ENCODE assay signal across 11 cellular contexts in genomic region chr6:113565306-113565705, GRCh38.
A peak's percentile ranks its signal among the peaks of the same experiment; 100 is the strongest.
DNase-seq lines count a peak whose midpoint lies in the region; ATAC-seq and TF ChIP-seq lines count a peak whose summit lies in the region.
"Had no signal": no experiment of that assay in that cellular context is flagged by ENCODE, and none has a peak within 500 bp of the region (broad histone marks: within the 10 kb centered on the region; RNA-seq: fewer than 3 reads in every experiment).

No MANE protein-coding gene starts in this region.

- H3K4me1 ChIP-seq in mammary epithelial cell (ENCODE audit: insufficient read depth, low read length) (peaks cover 19% of the 10 kb centered on the region), stomach (peaks cover 0 to 15% (median 3%) of the 10 kb centered on the region in 4 donors)

- TF ChIP-seq EP300 in stomach (IDR thresholded peaks at IDR 0.05), result no peak

- peak overlapping the region; percentile 87 for H3K27ac Mint-ChIP-seq in HFFc6

- H3K9me3 ChIP-seq in mammary epithelial cell (replicated peaks; ENCODE audit: insufficient read depth, low read length) (no peaks in the 10 kb centered on the region), stomach (no peaks in the 10 kb centered on the region)
- H3K9me3 ChIP-seq: thyroid gland had no signal

- H4K20me1 ChIP-seq in mammary epithelial cell (ENCODE audit: insufficient read depth, low read length), result no peaks in the 10 kb centered on the region

- H3K9me3 Mint-ChIP-seq in HFFc6, result no peaks in the 10 kb centered on the region

- no peak overlapping the region for H3K4me3 ChIP-seq in mammary epithelial cell (replicated peaks in 1 of 3; ENCODE audit: insufficient read depth in 1 of 3, low read depth in 2 of 3, low read length in 3 of 3)
- peak overlapping the region in 3 of 4 donors; percentile 13 to 30 (median 29) for H3K4me3 ChIP-seq in stomach
- H3K4me3 ChIP-seq: thyroid gland had no signal

- in situ Hi-C loops in mammary epithelial cell (cut with MboI; ENCODE audit: low sequenced_read_pairs in 2 of 2), result no loop called here

- H3K79me2 ChIP-seq in mammary epithelial cell (ENCODE audit: insufficient read depth, low read length), result no peaks in the 10 kb centered on the region

- intact Hi-C loops in mammary epithelial cell (cut with micrococcal nuclease) (loop anchor here (10.0 kb wide), 1 partner anchor 781 kb away; no protein-coding TSS in a partner anchor), stomach (cut with DNase I; ENCODE audit: low total_unique reads) (no loop called here)

- DNase-seq in HFFc6 (peak; percentile 57), mammary epithelial cell (no peak), stomach (no peak), CD1c-positive myeloid dendritic cell (ENCODE audit: extremely low spot score) (no peak), cerebellar cortex (ENCODE audit: low spot score) (no peak)
- DNase-seq: activated effector memory CD4-positive, alpha-beta T cell treated with Interleukin-2 at 50 U/mL for 16 hours; NCI-H1048 had no signal

- H3K36me3 ChIP-seq in mammary epithelial cell (ENCODE audit: insufficient read depth, low read length), result no peaks in the 10 kb centered on the region
- H3K36me3 ChIP-seq in stomach, result no peaks in the 10 kb centered on the region
- H3K36me3 ChIP-seq: thyroid gland had no signal

- H3K4me2 ChIP-seq in mammary epithelial cell (ENCODE audit: insufficient read depth, low read depth, low read length), result peak overlapping the region; percentile 24

- no peaks in the 10 kb centered on the region for H3K27me3 ChIP-seq in mammary epithelial cell (ENCODE audit: insufficient read depth, low read length)
- no peaks in the 10 kb centered on the region for H3K27me3 ChIP-seq in layer of hippocampus (ENCODE audit: control insufficient read depth, insufficient read depth, low read length)
- no peaks in the 10 kb centered on the region for H3K27me3 ChIP-seq in stomach
- H3K27me3 ChIP-seq: thyroid gland had no signal

- TF ChIP-seq POLR2A in stomach (IDR thresholded peaks at IDR 0.05), result no peak

- BruUV-seq in mammary epithelial cell (replicated peaks; lab: Mats Ljungman, UMichigan), result no TSS peak

- dilution Hi-C loops in mammary epithelial cell (cut with HindIII; ENCODE audit: low sequenced_read_pairs), result no loop called here

- peak overlapping the region; percentile 91 for H2AFZ ChIP-seq in mammary epithelial cell (ENCODE audit: low read depth, low read length)

- peaks cover 53% of the 10 kb centered on the region for H3K4me1 Mint-ChIP-seq in HFFc6 (ENCODE audit: low read depth)

- WGBS in mammary epithelial cell (ENCODE audit: low coverage, missing lambda C conversion rate), result 59% methylated on average over 10 of the region's 10 CpGs
- WGBS in stomach, 5 donors, result 51 to 78% (median 70%) methylated on average over 10 of the region's 10 CpGs

- H3K9ac ChIP-seq in mammary epithelial cell (ENCODE audit: insufficient read depth, low read length), result no peak overlapping the region

- CTCF ChIA-PET in mammary epithelial cell (lab: Charles Lee; ENCODE audit: low non-redundant PET), result no interaction called here

- H3K27ac ChIP-seq in mammary epithelial cell (ENCODE audit: insufficient read depth, low read depth, low read length), result no peak overlapping the region
- H3K27ac ChIP-seq in layer of hippocampus (ENCODE audit: low read depth, low read length), result peak overlapping the region; percentile 35
- peak overlapping the region in 4 of 5 donors; percentile 57 to 78 (median 62) for H3K27ac ChIP-seq in stomach

- peak overlapping the region; percentile 84 for H3K4me3 Mint-ChIP-seq in HFFc6

- H3K27me3 Mint-ChIP-seq in HFFc6 (ENCODE audit: insufficient read depth), result peaks cover 1% of the 10 kb centered on the region; the same call in 1 of the 2 replicates

- no peaks in the 10 kb centered on the region for H3K36me3 Mint-ChIP-seq in HFFc6 (ENCODE audit: low read depth)

- no peak for ATAC-seq in GM21381 (IDR thresholded peaks at IDR 0.05; ENCODE audit: unreplicated experiment)
- ATAC-seq in GM21619 (IDR thresholded peaks at IDR 0.05; ENCODE audit: unreplicated experiment), result no peak

- TF ChIP-seq CTCF in HFFc6 (IDR thresholded peaks at IDR 0.05), result no peak
- no peak for TF ChIP-seq CTCF in mammary epithelial cell (conservative IDR thresholded peaks at IDR 0.05 in 1 of 2, IDR thresholded peaks at IDR 0.05 in 1 of 2; ENCODE audit: extremely low read depth in 1 of 2, insufficient read depth in 1 of 2, low read depth in 1 of 2, low read length in 2 of 2)
- no peak for TF ChIP-seq CTCF in stomach (IDR thresholded peaks at IDR 0.05)

Comparison
In these comparisons a context has a peak if more than half of its experiments do, and no peak if none do; other contexts are left out.
1. H3K4me3 ChIP-seq: peak in stomach (3 of 4); none in mammary epithelial cell (0 of 3).